31 cellular contexts compared by ENCODE assay signal in the genomic region with DNA sequence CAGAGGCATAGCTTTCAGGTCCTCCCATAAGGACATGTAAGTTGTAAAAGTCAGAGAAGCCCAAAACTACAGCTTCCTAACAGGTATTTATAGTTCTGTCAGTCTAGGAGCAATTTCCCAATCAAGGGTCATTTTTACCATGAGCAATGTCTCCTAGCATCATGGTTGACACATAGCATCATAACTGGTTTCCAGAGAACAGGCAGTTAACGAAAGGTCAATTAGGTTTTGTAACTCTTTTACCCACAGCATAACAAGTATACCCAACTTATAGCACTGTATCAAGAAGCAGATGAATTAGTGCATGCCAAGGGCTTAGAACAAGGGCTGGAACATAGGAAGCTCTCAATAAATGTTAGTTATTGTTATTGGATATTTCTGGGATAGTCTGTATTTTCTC.
DNase-seq lines count a peak whose midpoint lies in the region; ATAC-seq, FAIRE-seq and TF ChIP-seq lines count a peak whose summit lies in the region.
"Had no signal": no experiment of that assay in that cellular context is flagged by ENCODE, and none has a peak within 500 bp of the region (broad histone marks: within the 10 kb centered on the region; RNA-seq: fewer than 3 reads in every experiment).

No MANE protein-coding gene starts in this region.

- no peaks in the 10 kb centered on the region for H3K36me3 Mint-ChIP-seq in astrocyte (ENCODE audit: low read depth, unreplicated experiment)
- H3K36me3 Mint-ChIP-seq: naive thymus-derived CD4-positive, alpha-beta T cell had no signal

- H3K4me3 ChIP-seq in GM23248 (no peak overlapping the region), astrocyte (ENCODE audit: insufficient read depth, low read depth, low read length) (no peak overlapping the region), lower lobe of right lung (no peak overlapping the region), small intestine (ENCODE audit: low read depth in 1 of 2, low read length in 2 of 2) (no peak overlapping the region), ascending aorta (no peak overlapping the region)
- H3K4me3 ChIP-seq: cardiac muscle cell, gastrocnemius medialis, GM12878, prostate gland, tibial nerve had no signal

- no peak overlapping the region for H3K9ac ChIP-seq in GM23248
- no peak overlapping the region for H3K9ac ChIP-seq in astrocyte (ENCODE audit: low read length)

- H4K20me1 ChIP-seq in GM23248 (ENCODE audit: insufficient read depth) (no peaks in the 10 kb centered on the region), astrocyte (ENCODE audit: insufficient read depth, low read length) (no peaks in the 10 kb centered on the region)

- intact Hi-C loops in lower lobe of right lung (cut with DNase I): no loop called here
- intact Hi-C loops in ascending aorta (cut with DNase I): no loop called here

- H3K4me3 Mint-ChIP-seq in astrocyte (ENCODE audit: unreplicated experiment): no peak overlapping the region
- H3K4me3 Mint-ChIP-seq: activated CD8-positive, alpha-beta T cell treated with anti-CD3 and anti-CD28 coated beads for 36 hours; activated T-helper 1 cell treated with anti-CD3 and anti-CD28 coated beads, Interleukin-12 subunit alpha, Interleukin-12 subunit beta, Interleukin-2, Interleukin-4 antibody, amounts not matched to agents 30 ng/mL and 10 ng/mL and 1 ng/mL, durations not matched to agents 14 hours and 24 hours and 36 hours; B cell; IgD-negative memory B cell; naive thymus-derived CD4-positive, alpha-beta T cell had no signal

- peak overlapping the region; percentile 34 for H3K27ac ChIP-seq in GM23248
- no peak overlapping the region for H3K27ac ChIP-seq in astrocyte (ENCODE audit: low read depth, low read length)
- peak overlapping the region; percentile 20 for H3K27ac ChIP-seq in lower lobe of right lung
- H3K27ac ChIP-seq in small intestine (ENCODE audit: low read depth in 1 of 2, low read length in 1 of 2): no peak overlapping the region
- H3K27ac ChIP-seq in ascending aorta: no peak overlapping the region
- H3K27ac ChIP-seq: cardiac muscle cell, gastrocnemius medialis, prostate gland, tibial nerve had no signal

- H2AFZ ChIP-seq in GM23248 (no peak overlapping the region), astrocyte (ENCODE audit: low read depth, low read length) (no peak overlapping the region)

- H3K36me3 ChIP-seq in GM23248 (ENCODE audit: low read depth) (no peaks in the 10 kb centered on the region), astrocyte (ENCODE audit: insufficient read depth, low read length) (no peaks in the 10 kb centered on the region), lower lobe of right lung (no peaks in the 10 kb centered on the region), small intestine (ENCODE audit: control insufficient read depth in 2 of 2, insufficient read depth in 2 of 2, low read length in 2 of 2) (no peaks in the 10 kb centered on the region), ascending aorta (no peaks in the 10 kb centered on the region)
- H3K36me3 ChIP-seq: cardiac muscle cell, gastrocnemius medialis, prostate gland, tibial nerve had no signal

- H3K27ac Mint-ChIP-seq in astrocyte (ENCODE audit: unreplicated experiment): peak overlapping the region; percentile 15
- H3K27ac Mint-ChIP-seq: activated CD8-positive, alpha-beta T cell treated with anti-CD3 and anti-CD28 coated beads for 36 hours; activated T-helper 1 cell treated with anti-CD3 and anti-CD28 coated beads, Interleukin-12 subunit alpha, Interleukin-12 subunit beta, Interleukin-2, Interleukin-4 antibody, amounts not matched to agents 30 ng/mL and 10 ng/mL and 1 ng/mL, durations not matched to agents 14 hours and 24 hours and 36 hours; B cell; IgD-negative memory B cell; naive thymus-derived CD4-positive, alpha-beta T cell had no signal

- no peaks in the 10 kb centered on the region for H3K9me3 ChIP-seq in GM23248 (ENCODE audit: low read depth)
- H3K9me3 ChIP-seq in astrocyte (ENCODE audit: insufficient read depth, low read depth, low read length): no peaks in the 10 kb centered on the region
- H3K9me3 ChIP-seq in lower lobe of right lung: no peaks in the 10 kb centered on the region
- H3K9me3 ChIP-seq in small intestine (ENCODE audit: control insufficient read depth, low read depth): no peaks in the 10 kb centered on the region
- H3K9me3 ChIP-seq in ascending aorta: no peaks in the 10 kb centered on the region
- H3K9me3 ChIP-seq: gastrocnemius medialis, prostate gland, tibial nerve had no signal

- H3K4me1 ChIP-seq in GM23248 (ENCODE audit: insufficient read depth): peaks cover 48% of the 10 kb centered on the region
- H3K4me1 ChIP-seq in astrocyte (ENCODE audit: insufficient read depth, low read length): peaks cover 5% of the 10 kb centered on the region
- peaks cover 17% of the 10 kb centered on the region for H3K4me1 ChIP-seq in lower lobe of right lung
- no peaks in the 10 kb centered on the region for H3K4me1 ChIP-seq in small intestine (ENCODE audit: control insufficient read depth in 2 of 2, insufficient read depth in 1 of 2, low read depth in 1 of 2, low read length in 1 of 2)
- no peaks in the 10 kb centered on the region for H3K4me1 ChIP-seq in ascending aorta
- H3K4me1 ChIP-seq: gastrocnemius medialis, prostate gland had no signal

- H3K4me2 ChIP-seq in GM23248 (ENCODE audit: unreplicated experiment) (no peak overlapping the region), astrocyte (ENCODE audit: low read length) (no peak overlapping the region)

- WGBS in GM23248 (ENCODE audit: low coverage in 1 of 2, low lambda C conversion rate in 2 of 2, missing lambda C conversion rate in 2 of 2), 2 experiments: 69 to 81% methylated on average over 1 of the region's 1 CpG
- 78 to 91% (median 78%) methylated on average over 1 of the region's 1 CpG for WGBS in small intestine, 3 donors

- no peak for FAIRE-seq in astrocyte (lab: Jason Lieb, UNC)
- no peak for FAIRE-seq in small intestine (lab: Jason Lieb, UNC)
- FAIRE-seq: GM12878 had no signal

- no peaks in the 10 kb centered on the region for H3K27me3 Mint-ChIP-seq in astrocyte (ENCODE audit: low read depth, unreplicated experiment)
- H3K27me3 Mint-ChIP-seq: activated CD8-positive, alpha-beta T cell treated with anti-CD3 and anti-CD28 coated beads for 36 hours had no signal

- no peaks in the 10 kb centered on the region for H3K9me2 ChIP-seq in GM23248 (ENCODE audit: insufficient read depth)

- in situ Hi-C loops in GM23248 (cut with MboI): loop anchor here (10.0 kb wide), 1 partner anchor 448 kb away; no protein-coding TSS in a partner anchor

- peak; percentile 51 to 57 for ATAC-seq in lower lobe of right lung
- ATAC-seq: activated CD8-positive, alpha-beta T cell treated with anti-CD3 and anti-CD28 coated beads for 36 hours; gastrocnemius medialis; sciatic nerve had no signal

- H3K9me3 Mint-ChIP-seq in astrocyte (ENCODE audit: unreplicated experiment): peaks cover 5% of the 10 kb centered on the region
- H3K9me3 Mint-ChIP-seq: activated CD8-positive, alpha-beta T cell treated with anti-CD3 and anti-CD28 coated beads for 36 hours; activated T-helper 1 cell treated with anti-CD3 and anti-CD28 coated beads, Interleukin-12 subunit alpha, Interleukin-12 subunit beta, Interleukin-2, Interleukin-4 antibody, amounts not matched to agents 30 ng/mL and 10 ng/mL and 1 ng/mL, durations not matched to agents 14 hours and 24 hours and 36 hours had no signal

- H3K27me3 ChIP-seq in GM23248 (replicated peaks; ENCODE audit: insufficient read depth) (no peaks in the 10 kb centered on the region), astrocyte (ENCODE audit: insufficient read depth, low read length) (no peaks in the 10 kb centered on the region), lower lobe of right lung (ENCODE audit: low read depth) (no peaks in the 10 kb centered on the region), small intestine (ENCODE audit: control insufficient read depth in 2 of 2, insufficient read depth in 2 of 2, low read length in 2 of 2) (no peaks in the 10 kb centered on the region), ascending aorta (no peaks in the 10 kb centered on the region)
- H3K27me3 ChIP-seq: cardiac muscle cell, gastrocnemius medialis, tibial nerve had no signal

- DNase-seq in GM23248 (peak; percentile 39), NOMO-1 treated with dmso at 0.1 percent for 144 hours (lab: John Stamatoyannopoulos, UW; ENCODE audit: unreplicated experiment) (peak; percentile 46), astrocyte (ENCODE audit: low read depth) (no peak), lower lobe of right lung (no peak), small intestine (no peak), ascending aorta (ENCODE audit: low spot score in 2 of 2) (no peak), globus pallidus (ENCODE audit: low spot score) (no peak)
- no peak for DNase-seq in activated CD4-positive, alpha-beta T cell treated with anti-CD3 and anti-CD28 coated beads, Interleukin-2, amount 50 U/mL, for 1 hour
- DNase-seq: ACHN; activated CD4-positive, alpha-beta T cell treated with anti-CD3 and anti-CD28 coated beads for 1 hour; activated CD8-positive, alpha-beta memory T cell treated with anti-CD3 and anti-CD28 coated beads, Interleukin-2, amount 50 U/mL, for 48 hours; activated CD8-positive, alpha-beta T cell treated with anti-CD3 and anti-CD28 coated beads for 36 hours; activated naive CD4-positive, alpha-beta T cell treated with anti-CD3 and anti-CD28 coated beads, Interleukin-2, amount 50 U/mL, for 16 hours; gastrocnemius medialis; naive thymus-derived CD4-positive, alpha-beta T cell; NCI-H1417; NCI-H2029 treated with DMSO at 0.1 percent for 48 hours; NCI-H226; NCI-H526 treated with DMSO at 0.1 percent for 48 hours; NK-92 treated with Interleukin-12 subunit alpha and Interleukin-12 subunit beta, amount 100 ng/mL, for 24 hours; RPMI8226; stimulated activated CD4-positive, alpha-beta T cell treated with anti-CD3 and anti-CD28 coated beads, Interleukin-4, amount 100 ng/mL, for 24 hours; T-helper 2 cell had no signal

- no peak for TF ChIP-seq CTCF in astrocyte (IDR thresholded peaks at IDR 0.05; ENCODE audit: insufficient read depth, low read depth, low read length)
- no peak for TF ChIP-seq CTCF in lower lobe of right lung (IDR thresholded peaks at IDR 0.05)
- TF ChIP-seq CTCF in ascending aorta (IDR thresholded peaks at IDR 0.05): no peak

- H3F3A ChIP-seq in GM23248 (ENCODE audit: insufficient read depth): peaks cover 47% of the 10 kb centered on the region

- H3K4me1 Mint-ChIP-seq in astrocyte (ENCODE audit: low read depth, unreplicated experiment): peaks cover 29% of the 10 kb centered on the region

- H3K79me2 ChIP-seq in GM23248 (ENCODE audit: insufficient read depth) (no peaks in the 10 kb centered on the region), astrocyte (ENCODE audit: insufficient read depth, low read length) (no peaks in the 10 kb centered on the region)

Comparison
In these comparisons a context has a peak if more than half of its experiments do, and no peak if none do; other contexts are left out.
1. DNase-seq: peak in GM23248 (single experiment) and NOMO-1 treated with dmso at 0.1 percent for 144 hours (single experiment); none in astrocyte (single experiment), lower lobe of right lung (single experiment), small intestine (single experiment), ascending aorta (0 of 2), activated CD4-positive, alpha-beta T cell treated with anti-CD3 and anti-CD28 coated beads, Interleukin-2, amount 50 U/mL, for 1 hour (single experiment) and globus pallidus (single experiment).
2. H3K27ac ChIP-seq: peak in GM23248 (single experiment) and lower lobe of right lung (single experiment); none in astrocyte (single experiment), small intestine (0 of 2) and ascending aorta (0 of 2).